Comparison of ENCODE assay signal across 1 cellular context in the genomic region with DNA sequence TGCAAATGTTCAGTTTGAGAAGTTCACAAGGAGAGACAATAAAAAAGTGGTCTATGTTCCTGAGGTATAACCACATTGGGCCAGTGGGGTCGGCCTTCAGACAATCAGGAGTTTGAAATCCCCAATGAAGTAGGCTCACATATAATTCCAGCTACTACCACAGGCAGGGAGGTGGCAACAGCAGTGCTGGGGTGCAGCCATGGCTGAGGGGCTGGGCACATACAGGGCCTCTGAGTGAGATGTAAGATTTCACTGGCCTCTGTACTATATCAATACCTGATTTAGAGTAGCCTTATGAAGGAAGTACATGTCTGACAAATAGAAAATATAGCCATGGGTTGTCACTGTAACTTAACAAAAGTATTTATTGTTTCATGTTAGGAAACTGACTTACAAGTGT.
A peak's percentile ranks its signal among the peaks of the same experiment; 100 is the strongest.
TF ChIP-seq lines count a peak whose summit lies in the region.

No MANE protein-coding gene starts in this region.

TF ChIP-seq in K562, 482 proteins besides CTCF, POLR2A, EP300 and RAD21:
- peak; percentile 44; the same call in 1 of the 2 replicates for TF ChIP-seq ELF2 (CRISPR knock-in tag; IDR thresholded peaks at IDR 0.05)
- TF ChIP-seq NEUROD1 (IDR thresholded peaks at IDR 0.05; ENCODE audit: borderline replicate concordance, low read depth, low read length, partially characterized antibody), result no peak
- no peak for TF ChIP-seq SRSF3 (IDR thresholded peaks at IDR 0.05; ENCODE audit: insufficient read depth, low read length)
- no peak for TF ChIP-seq NR4A1 (CRISPR knock-in tag; IDR thresholded peaks at IDR 0.05)
- TF ChIP-seq NR4A1 (tag; IDR thresholded peaks at IDR 0.05), result 0 out of 2 replicates have a peak, but pooled peaks have one; percentile 60
- 0 out of 2 replicates have a peak, but pooled peaks have one; percentile 4 for TF ChIP-seq ERF (CRISPR knock-in tag; IDR thresholded peaks at IDR 0.05)
- TF ChIP-seq, protein P1, sequence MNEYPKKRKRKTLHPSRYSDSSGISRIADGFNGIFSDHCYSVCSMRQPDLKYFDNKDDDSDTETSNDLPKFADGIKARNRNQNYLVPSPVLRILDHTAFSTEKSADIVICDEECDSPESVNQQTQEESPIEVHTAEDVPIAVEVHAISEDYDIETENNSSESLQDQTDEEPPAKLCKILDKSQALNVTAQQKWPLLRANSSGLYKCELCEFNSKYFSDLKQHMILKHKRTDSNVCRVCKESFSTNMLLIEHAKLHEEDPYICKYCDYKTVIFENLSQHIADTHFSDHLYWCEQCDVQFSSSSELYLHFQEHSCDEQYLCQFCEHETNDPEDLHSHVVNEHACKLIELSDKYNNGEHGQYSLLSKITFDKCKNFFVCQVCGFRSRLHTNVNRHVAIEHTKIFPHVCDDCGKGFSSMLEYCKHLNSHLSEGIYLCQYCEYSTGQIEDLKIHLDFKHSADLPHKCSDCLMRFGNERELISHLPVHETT (CRISPR knock-in tag; conservative IDR thresholded peaks at IDR 0.05 in 1 of 2, IDR thresholded peaks at IDR 0.05 in 1 of 2), result peak in 1 of 2 experiments; percentile 34; a peak in 1 of 4 replicates
TF ChIP-seq in K562: peak in this region for 4.
